In genomic region chr3:72756900-72757299, GRCh38 we compare ENCODE assay signal across 8 cellular contexts.
DNase-seq lines count a peak whose midpoint lies in the region; ATAC-seq, FAIRE-seq and TF ChIP-seq lines count a peak whose summit lies in the region.

No MANE protein-coding gene starts in this region.

- no peaks in the 10 kb centered on the region for H3K27me3 Mint-ChIP-seq in activated T-cell treated with anti-CD3 and anti-CD28 coated beads, Interleukin-2, amount 50 U/mL, for 24 hours

- FAIRE-seq in urothelium cell line (lab: Jason Lieb, UNC) (no peak), H54 (lab: Jason Lieb, UNC) (no peak)

- H3K4me1 Mint-ChIP-seq in activated T-cell treated with anti-CD3 and anti-CD28 coated beads, Interleukin-2, amount 50 U/mL, for 24 hours (ENCODE audit: low read depth): peaks cover 59% of the 10 kb centered on the region

- peaks cover 3% of the 10 kb centered on the region for H3K9me3 Mint-ChIP-seq in activated T-cell treated with anti-CD3 and anti-CD28 coated beads, Interleukin-2, amount 50 U/mL, for 24 hours

- peaks cover 70% of the 10 kb centered on the region for H3K36me3 Mint-ChIP-seq in activated T-cell treated with anti-CD3 and anti-CD28 coated beads, Interleukin-2, amount 50 U/mL, for 24 hours (ENCODE audit: low read depth)

- no peak for TF ChIP-seq CTCF in coronary artery (IDR thresholded peaks at IDR 0.05)

- H3K27ac ChIP-seq in coronary artery: no peak overlapping the region

- no peak for TF ChIP-seq POLR2A in H54 (IDR thresholded peaks at IDR 0.05; ENCODE audit: low read depth, low read length)

- peak; percentile 100 for ATAC-seq in GM21390 (IDR thresholded peaks at IDR 0.05; ENCODE audit: unreplicated experiment)
- ATAC-seq in HG03571 (IDR thresholded peaks at IDR 0.05; ENCODE audit: unreplicated experiment): peak; percentile 100

- H3K4me3 Mint-ChIP-seq in activated T-cell treated with anti-CD3 and anti-CD28 coated beads, Interleukin-2, amount 50 U/mL, for 24 hours: peak overlapping the region; percentile 18

- DNase-seq in GF-D8 (lab: John Stamatoyannopoulos, UW) (peak; percentile 41), coronary artery (ENCODE audit: low spot score) (no peak), urothelium cell line (ENCODE audit: low spot score) (no peak), H54 (ENCODE audit: insufficient read length, low spot score) (no peak), T1000 (lab: John Stamatoyannopoulos, UW) (no peak)
- DNase-seq in activated T-cell treated with anti-CD3 and anti-CD28 coated beads, Interleukin-2, amount 50 U/mL, for 24 hours: no peak

- H3K4me3 ChIP-seq in coronary artery: no peak overlapping the region

- H3K27ac Mint-ChIP-seq in activated T-cell treated with anti-CD3 and anti-CD28 coated beads, Interleukin-2, amount 50 U/mL, for 24 hours: peak overlapping the region; percentile 90
